ENCODE assay signal across 9 cellular contexts in the genomic region with DNA sequence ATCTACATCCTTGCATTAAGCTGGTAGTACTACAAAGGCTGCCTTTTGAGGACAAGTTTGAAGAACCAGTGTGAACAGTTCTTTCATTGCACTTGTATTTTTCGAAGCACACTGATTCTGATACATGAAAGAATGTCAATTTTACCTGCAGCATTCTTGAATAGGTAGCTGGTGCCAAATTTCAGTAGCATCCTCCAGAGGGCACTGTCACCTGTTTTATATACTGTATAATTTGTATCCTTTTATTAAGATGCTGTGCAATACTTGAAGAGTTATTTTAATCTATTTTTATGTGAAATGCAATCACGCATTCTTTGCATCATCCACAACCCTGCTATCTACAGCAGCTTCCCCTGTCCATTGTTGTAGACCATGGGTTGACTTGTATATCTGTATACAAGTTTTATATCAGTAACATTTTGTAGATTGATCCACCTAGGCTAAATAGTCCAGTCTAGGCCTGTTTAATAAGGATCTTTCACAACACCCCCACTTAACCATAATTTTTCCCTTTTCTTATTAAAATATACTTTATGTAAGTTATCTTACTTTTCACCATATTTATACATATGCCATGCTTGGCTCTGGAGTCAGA.
DNase-seq lines count a peak whose midpoint lies in the region; ATAC-seq and TF ChIP-seq lines count a peak whose summit lies in the region.
"Had no signal": no experiment of that assay in that cellular context is flagged by ENCODE, and none has a peak within 500 bp of the region (broad histone marks: within the 10 kb centered on the region; RNA-seq: fewer than 3 reads in every experiment).

No MANE protein-coding gene starts in this region.

- H3K27ac ChIP-seq in body of pancreas, result no peak overlapping the region
- H3K27ac ChIP-seq in lung (ENCODE audit: low read depth in 1 of 2, low read length in 1 of 2), result no peak overlapping the region

- H3K4me1 ChIP-seq in body of pancreas (no peaks in the 10 kb centered on the region), lung (ENCODE audit: control insufficient read depth in 2 of 2, insufficient read depth in 2 of 2, low read length in 2 of 2) (peaks cover 0 to 3% of the 10 kb centered on the region in 2 donors)

- no peak for DNase-seq in GM10266 (ENCODE audit: extremely low spot score)
- peak in 2 of 3 experiments; percentile 13 to 67 for DNase-seq in NCI-H1417 (lab: John Stamatoyannopoulos, UW)
- DNase-seq in body of pancreas, result peak; percentile 35 to 44 (median 43)
- peak; percentile 30 for DNase-seq in lung (ENCODE audit: low spot score)
- no peak for DNase-seq in stimulated activated CD4-positive, alpha-beta T cell treated with anti-CD3 and anti-CD28 coated beads, Interleukin-4, amount 100 ng/mL, for 4 hours
- DNase-seq in activated T-cell treated with anti-CD3 and anti-CD28 coated beads, Interleukin-2, amount 50 U/mL, for 1 hour, result no peak
- DNase-seq: activated B cell treated with CpG ODN at 0.5 μM for 24 hours had no signal

- peak; percentile 26 for TF ChIP-seq CTCF in GM10266 (IDR thresholded peaks at IDR 0.05; ENCODE audit: control insufficient read depth, insufficient read depth, low read depth, missing control alignments)
- peak in 6 of 7 experiments; percentile 36 to 60 (median 44) for TF ChIP-seq CTCF in body of pancreas (IDR thresholded peaks at IDR 0.05)
- TF ChIP-seq CTCF in lung (IDR thresholded peaks at IDR 0.05; ENCODE audit: control extremely low read depth, extremely low read depth), result no peak

- 21 to 22% methylated on average over 2 of the region's 2 CpGs for WGBS in body of pancreas, 2 donors
- 54 to 69% methylated on average over 2 of the region's 2 CpGs for WGBS in lung, 2 donors

- intact Hi-C loops in body of pancreas (cut with DNase I), result no loop called here

- H3K4me3 ChIP-seq in body of pancreas (no peak overlapping the region), lung (no peak overlapping the region)

- H3K27me3 ChIP-seq in body of pancreas (no peaks in the 10 kb centered on the region), lung (ENCODE audit: control insufficient read depth, insufficient read depth) (no peaks in the 10 kb centered on the region)

- no peak for TF ChIP-seq POLR2A in body of pancreas (IDR thresholded peaks at IDR 0.05)

- H3K36me3 ChIP-seq in body of pancreas (replicated peaks in 1 of 2; ENCODE audit: insufficient read depth in 1 of 2, low read depth in 2 of 2), result no peaks in the 10 kb centered on the region
- H3K36me3 ChIP-seq in lung (ENCODE audit: control insufficient read depth in 2 of 2, insufficient read depth in 2 of 2, low read length in 2 of 2), result no peaks in the 10 kb centered on the region

- H3K9me3 ChIP-seq in body of pancreas (no peaks in the 10 kb centered on the region), lung (ENCODE audit: control insufficient read depth in 2 of 2, insufficient read depth in 1 of 2, low read length in 1 of 2) (no peaks in the 10 kb centered on the region)

- no peak for ATAC-seq in body of pancreas
- ATAC-seq in lung (ENCODE audit: insufficient read depth, low FRiP score), result no peak
- ATAC-seq in HG02884 (IDR thresholded peaks at IDR 0.05; ENCODE audit: unreplicated experiment), result no peak
- ATAC-seq in HG02588 (IDR thresholded peaks at IDR 0.05; ENCODE audit: unreplicated experiment), result no peak

Comparison
In these comparisons a context has a peak if more than half of its experiments do, and no peak if none do; other contexts are left out.
1. DNase-seq: peak in NCI-H1417 (2 of 3), body of pancreas (4 of 4) and lung (single experiment); none in GM10266 (single experiment), stimulated activated CD4-positive, alpha-beta T cell treated with anti-CD3 and anti-CD28 coated beads, Interleukin-4, amount 100 ng/mL, for 4 hours (0 of 2) and activated T-cell treated with anti-CD3 and anti-CD28 coated beads, Interleukin-2, amount 50 U/mL, for 1 hour (single experiment).